In genomic region chr21:25646541-25646940, GRCh38 we compare ENCODE assay signal across 28 cellular contexts.
"Had no signal": no experiment of that assay in that cellular context is flagged by ENCODE, and none has a peak within 500 bp of the region (broad histone marks: within the 10 kb centered on the region; RNA-seq: fewer than 3 reads in every experiment).

No MANE protein-coding gene starts in this region.

- DNase-seq: activated CD4-positive, alpha-beta memory T cell treated with anti-CD3 and anti-CD28 coated beads for 36 hours; activated CD4-positive, alpha-beta T cell treated with anti-CD3 and anti-CD28 coated beads for 48 hours; activated CD8-positive, alpha-beta memory T cell treated with anti-CD3 and anti-CD28 coated beads, Interleukin-2, amount 50 U/mL, for 48 hours; activated naive CD8-positive, alpha-beta T cell treated with anti-CD3 and anti-CD28 coated beads, Interleukin-2, amount 50 U/mL, for 24 hours; activated T-cell treated with anti-CD3 and anti-CD28 coated beads, Interleukin-2, amount 50 U/mL, for 24 hours; amygdala; central memory CD4-positive, alpha-beta T cell; effector memory CD4-positive, alpha-beta T cell; erythroblast; head of caudate nucleus; hypothalamus; left ventricle myocardium inferior; mesendoderm; natural killer cell; stimulated activated CD4-positive, alpha-beta T cell treated with anti-CD3 and anti-CD28 coated beads, Interleukin-1b, Interleukin-23, amount 100 ng/mL, for 48 hours; stimulated activated CD4-positive, alpha-beta T cell treated with anti-CD3 and anti-CD28 coated beads, Interleukin-4, amount 100 ng/mL, for 4 hours; stimulated activated CD8-positive, alpha-beta memory T cell treated with anti-CD3 and anti-CD28 coated beads, Interleukin-4, amount 100 ng/mL, for 48 hours; stimulated activated naive CD8-positive, alpha-beta T cell treated with anti-CD3 and anti-CD28 coated beads, Interleukin-15, amount 100 ng/mL, for 72 hours; substantia nigra; T-helper 17 cell; T1000; WERI-Rb-1 had no signal

- H3K9me3 ChIP-seq: breast epithelium, left ventricle myocardium inferior, neutrophil had no signal

- ATAC-seq: activated CD4-positive, CD25-positive, alpha-beta regulatory T cell treated with anti-CD3 and anti-CD28 coated beads, Interleukin-2, amount 50 U/mL, for 24 hours; activated naive CD8-positive, alpha-beta T cell treated with anti-CD3 and anti-CD28 coated beads, Interleukin-2, amount 50 U/mL, for 24 hours; natural killer cell; stimulated activated memory B cell treated with anti-CD40 and anti-IgM and Interleukin-4, amounts not matched to agents 10 μg/mL and 1 μg/mL and 100 μg/mL, for 72 hours; stimulated activated naive CD8-positive, alpha-beta T cell treated with anti-CD3 and anti-CD28 coated beads, Interleukin-15, amount 100 ng/mL, for 72 hours; T-helper 17 cell had no signal

- H3K27me3 ChIP-seq: breast epithelium had no signal

- H3K4me1 ChIP-seq: breast epithelium had no signal

- H3K4me2 ChIP-seq: smooth muscle cell had no signal

- H3K36me3 ChIP-seq: breast epithelium, left ventricle myocardium inferior, neutrophil had no signal

- H3K27ac ChIP-seq: breast epithelium, left ventricle myocardium inferior, neutrophil, WERI-Rb-1 had no signal

- H3K4me3 ChIP-seq: breast epithelium, left ventricle myocardium inferior, lung, smooth muscle cell had no signal
